In genomic region chr15:85749261-85750151, GRCh38 we compare ENCODE assay signal across 9 cellular contexts. TPM values are rescaled to one million over a fixed set of nuclear protein-coding genes. Genes with fewer than 3 reads are reported as not detected.
DNase-seq lines count a peak whose midpoint lies in the region; ATAC-seq and TF ChIP-seq lines count a peak whose summit lies in the region.
"Had no signal": no experiment of that assay in that cellular context is flagged by ENCODE, and none has a peak within 500 bp of the region (broad histone marks: within the 10 kb centered on the region; RNA-seq: fewer than 3 reads in every experiment).

No MANE protein-coding gene starts in this region.

- H3K4me3 Mint-ChIP-seq in MCF 10A (ENCODE audit: unreplicated experiment), result no peak overlapping the region
- no peak overlapping the region for H3K4me3 Mint-ChIP-seq in nephron progenitor cell

- BruUV-seq in MCF 10A (replicated peaks; lab: Mats Ljungman, UMichigan), result no TSS peak

- ATAC-seq in aorta (ENCODE audit: low FRiP score), result peak; percentile 56

- H3K4me1 Mint-ChIP-seq in MCF 10A (ENCODE audit: insufficient read depth, unreplicated experiment), result peaks cover 24% of the 10 kb centered on the region
- peaks cover 61% of the 10 kb centered on the region for H3K4me1 Mint-ChIP-seq in nephron progenitor cell

- intact Hi-C loops in breast epithelium (cut with DNase I; ENCODE audit: low total_unique reads), result no loop called here
- intact Hi-C loops in MCF 10A (cut with micrococcal nuclease), result no loop called here
- intact Hi-C loops in aorta (cut with DNase I), result loop anchor here in 1 of 2 donors (5.0 kb wide), 1 partner anchor 48 kb away; no protein-coding TSS in a partner anchor

- POLR2A ChIA-PET in MCF 10A (lab: Yijun Ruan, JAX), result interaction anchor here (0.7 kb wide), 1 partner anchor 44 kb away, joined by 3 read pairs; no protein-coding TSS in a partner anchor

- H3K36me3 Mint-ChIP-seq in MCF 10A (ENCODE audit: insufficient read depth, unreplicated experiment), result peaks cover 75% of the 10 kb centered on the region
- H3K36me3 Mint-ChIP-seq in nephron progenitor cell (ENCODE audit: low read depth), result peaks cover 31% of the 10 kb centered on the region

- H3K9me3 Mint-ChIP-seq in MCF 10A (ENCODE audit: unreplicated experiment) (no peaks in the 10 kb centered on the region), nephron progenitor cell (no peaks in the 10 kb centered on the region)

- H3K27me3 Mint-ChIP-seq in MCF 10A (ENCODE audit: insufficient read depth, unreplicated experiment), result no peaks in the 10 kb centered on the region
- H3K27me3 Mint-ChIP-seq in nephron progenitor cell (ENCODE audit: low read depth, poor library complexity), result no peaks in the 10 kb centered on the region

- peak overlapping the region; percentile 19 to 57 (median 34) for H3K4me3 ChIP-seq in breast epithelium
- H3K4me3 ChIP-seq in aorta (ENCODE audit: low read length in 2 of 2), result no peak overlapping the region

- CTCF ChIA-PET in MCF 10A (lab: Yijun Ruan, JAX), result interaction anchor here (0.7 to 2.2 kb wide), 4 partner anchors 8 to 91 kb away, joined by 3 to 10 read pairs (median 5); no protein-coding TSS in a partner anchor

- H3K36me3 ChIP-seq in breast epithelium (peaks cover 9% of the 10 kb centered on the region), aorta (ENCODE audit: control insufficient read depth in 1 of 2, insufficient read depth in 2 of 2, low read length in 1 of 2) (peaks cover 7% of the 10 kb centered on the region in 2 donors)

- H3K27ac ChIP-seq in breast epithelium (peak overlapping the region; percentile 76 to 93), aorta (ENCODE audit: low read depth in 1 of 2, low read length in 2 of 2) (no peak overlapping the region)

- DNase-seq in breast epithelium (ENCODE audit: low spot score in 2 of 2), result peak; percentile 28 to 51
- DNase-seq in MCF 10A (ENCODE audit: unreplicated experiment), result no peak
- DNase-seq in fibroblast of peridontal ligament (ENCODE audit: extremely low read depth), result peak; percentile 61
- DNase-seq in nephron progenitor cell, result no peak
- DNase-seq in aorta, result peak in 1 of 2 donors; percentile 71
- no peak for DNase-seq in NCI-H2107 (lab: John Stamatoyannopoulos, UW)
- DNase-seq in activated CD8-positive, alpha-beta memory T cell treated with anti-CD3 and anti-CD28 coated beads for 24 hours, result no peak
- no peak for DNase-seq in SIG-M5 (lab: John Stamatoyannopoulos, UW)
- DNase-seq: activated gamma-delta T cell treated with Interleukin-2 at 50 U/mL for 16 hours had no signal

- TF ChIP-seq CTCF in breast epithelium (IDR thresholded peaks at IDR 0.05), result no peak
- no peak for TF ChIP-seq CTCF in MCF 10A (IDR thresholded peaks at IDR 0.05; ENCODE audit: unreplicated experiment)
- no peak for TF ChIP-seq CTCF in nephron progenitor cell (IDR thresholded peaks at IDR 0.05)

- no peak overlapping the region for H3K27ac Mint-ChIP-seq in MCF 10A (ENCODE audit: low read depth, unreplicated experiment)
- H3K27ac Mint-ChIP-seq in nephron progenitor cell, result peak overlapping the region; percentile 84

- TF ChIP-seq POLR2A in breast epithelium (IDR thresholded peaks at IDR 0.05), result no peak

- WGBS in aorta, 2 donors, result 50 to 60% methylated on average over 21 of the region's 21 CpGs

- H3K9me3 ChIP-seq in breast epithelium (no peaks in the 10 kb centered on the region), aorta (ENCODE audit: control insufficient read depth, low read length) (no peaks in the 10 kb centered on the region)

- H3K4me1 ChIP-seq in breast epithelium (peaks cover 17 to 23% of the 10 kb centered on the region in 2 donors), aorta (ENCODE audit: control insufficient read depth in 1 of 2, insufficient read depth in 2 of 2, low read length in 2 of 2) (no peaks in the 10 kb centered on the region)

- no peaks in the 10 kb centered on the region for H3K27me3 ChIP-seq in breast epithelium
- no peaks in the 10 kb centered on the region for H3K27me3 ChIP-seq in aorta (ENCODE audit: control insufficient read depth in 1 of 2, insufficient read depth in 2 of 2, low read length in 1 of 2)

RNA-seq across cellular contexts. Expression of gene KLHL25, which starts 45.2 kb away (rescaled TPM):
- 10 to 100 TPM; 10.9 to 21.0 (median 15.1) TPM for total RNA-seq in breast epithelium
- total RNA-seq in MCF 10A (2022), result 3.1 and 3.3 TPM in 2 replicates
- 1 to 10 TPM; 6.4 to 9.2 TPM for total RNA-seq in aorta
- polyA plus RNA-seq in aorta, result 1 to 10 TPM; 1.8 to 4.9 TPM

Comparison
In these comparisons a context has a peak if more than half of its experiments do, and no peak if none do; other contexts are left out.
1. DNase-seq: peak in breast epithelium (2 of 2) and fibroblast of peridontal ligament (single experiment); none in MCF 10A (single experiment), nephron progenitor cell (single experiment), NCI-H2107 (single experiment), activated CD8-positive, alpha-beta memory T cell treated with anti-CD3 and anti-CD28 coated beads for 24 hours (single experiment) and SIG-M5 (single experiment).
2. H3K27ac ChIP-seq: peak in breast epithelium (2 of 2); none in aorta (0 of 2).
3. H3K4me3 ChIP-seq: peak in breast epithelium (3 of 3); none in aorta (0 of 2).